ENCODE assay signal across 8 cellular contexts in genomic region chr12:49621651-49622500, GRCh38. TPM values are rescaled to one million over a fixed set of nuclear protein-coding genes. Genes with fewer than 3 reads are reported as not detected.
A peak's percentile ranks its signal among the peaks of the same experiment; 100 is the strongest.
DNase-seq lines count a peak whose midpoint lies in the region; ATAC-seq and TF ChIP-seq lines count a peak whose summit lies in the region.

No MANE protein-coding gene starts in this region.

- H3K9ac ChIP-seq in BLaER1 treated with 17β-estradiol and CSF1 and Interleukin-3, amounts not matched to agents 10 nM and 100 nM: peak overlapping the region; percentile 38 to 78 (median 73); a peak in 21 of 22 replicates
- H3K9ac ChIP-seq in mucosa of rectum (ENCODE audit: low read depth in 1 of 2, low read length in 2 of 2): peak overlapping the region; percentile 66 to 73

- peak overlapping the region in 9 of 11 experiments; percentile 31 to 75 (median 67); a peak in 13 of 22 replicates for H3K27ac ChIP-seq in BLaER1 treated with 17β-estradiol and CSF1 and Interleukin-3, amounts not matched to agents 10 nM and 100 nM
- no peak overlapping the region for H3K27ac ChIP-seq in brain microvascular endothelial cell
- peak overlapping the region; percentile 75 to 79 for H3K27ac ChIP-seq in mucosa of rectum (ENCODE audit: low read depth in 2 of 2, low read length in 2 of 2)

- H4K20me1 ChIP-seq in BLaER1 treated with 17β-estradiol and CSF1 and Interleukin-3, amounts not matched to agents 10 nM and 100 nM: no peaks in the 10 kb centered on the region

- DNase-seq in brain microvascular endothelial cell: no peak
- DNase-seq in GM10248 (ENCODE audit: extremely low spot score): no peak
- no peak for DNase-seq in HT-29 (ENCODE audit: low spot score)
- no peak for DNase-seq in DMS153 (lab: John Stamatoyannopoulos, UW)

- H3K36me3 ChIP-seq in BLaER1 treated with 17β-estradiol and CSF1 and Interleukin-3, amounts not matched to agents 10 nM and 100 nM: no peaks in the 10 kb centered on the region
- H3K36me3 ChIP-seq in brain microvascular endothelial cell (replicated peaks) (no peaks in the 10 kb centered on the region), mucosa of rectum (ENCODE audit: control insufficient read depth in 2 of 2, insufficient read depth in 2 of 2, low read length in 2 of 2) (no peaks in the 10 kb centered on the region)

- H3K27me3 ChIP-seq in BLaER1 treated with 17β-estradiol and CSF1 and Interleukin-3, amounts not matched to agents 10 nM and 100 nM: peaks cover 0 to 9% (median 0%) of the 10 kb centered on the region in 11 experiments; a peak in 5 of 22 replicates
- H3K27me3 ChIP-seq in brain microvascular endothelial cell (replicated peaks) (no peaks in the 10 kb centered on the region), mucosa of rectum (ENCODE audit: control insufficient read depth in 2 of 2, insufficient read depth in 2 of 2, low read length in 2 of 2) (peaks cover 0 to 2% of the 10 kb centered on the region in 2 donors)

- no peaks in the 10 kb centered on the region for H3K9me3 ChIP-seq in BLaER1 treated with 17β-estradiol and CSF1 and Interleukin-3, amounts not matched to agents 10 nM and 100 nM (replicated peaks in 1 of 11)
- H3K9me3 ChIP-seq in mucosa of rectum (ENCODE audit: control insufficient read depth in 2 of 2, low read length in 2 of 2): no peaks in the 10 kb centered on the region

- TF ChIP-seq CTCF in brain microvascular endothelial cell (IDR thresholded peaks at IDR 0.05; ENCODE audit: low read depth, low read length, missing control alignments) (no peak), GM10248 (IDR thresholded peaks at IDR 0.05; ENCODE audit: control extremely low read depth, extremely low read depth, low read depth, missing control alignments) (no peak)

- in situ Hi-C loops in brain microvascular endothelial cell (cut with HindIII; ENCODE audit: low pct_ligation_motif_present, low sequenced_read_pairs): no loop called here

- peak overlapping the region; percentile 47 to 70 (median 63) for H3K4me3 ChIP-seq in BLaER1 treated with 17β-estradiol and CSF1 and Interleukin-3, amounts not matched to agents 10 nM and 100 nM
- H3K4me3 ChIP-seq in brain microvascular endothelial cell (ENCODE audit: low read depth, low read length) (peak overlapping the region; percentile 58), mucosa of rectum (ENCODE audit: low read length in 2 of 2) (peak overlapping the region; percentile 66 to 89)

- CTCF ChIA-PET in GM10248 (lab: Yijun Ruan, JAX): interaction anchor here (1.0 to 10.8 kb wide), 9 partner anchors 17 to 274 kb away, joined by 3 to 163 read pairs (median 7); partner anchors contain the start of gene FAM186B

- POLR2A ChIA-PET in GM10248 (lab: Yijun Ruan, JAX): interaction anchor here (0.7 to 0.9 kb wide), 2 partner anchors 41 to 356 kb away, joined by 3 read pairs; no protein-coding TSS in a partner anchor

- peak overlapping the region; percentile 88 to 100 (median 99) for H3K4me2 ChIP-seq in BLaER1 treated with 17β-estradiol and CSF1 and Interleukin-3, amounts not matched to agents 10 nM and 100 nM

- peaks cover 16 to 59% (median 44%) of the 10 kb centered on the region in 10 experiments for H3K4me1 ChIP-seq in BLaER1 treated with 17β-estradiol and CSF1 and Interleukin-3, amounts not matched to agents 10 nM and 100 nM
- H3K4me1 ChIP-seq in mucosa of rectum (ENCODE audit: control insufficient read depth in 2 of 2, insufficient read depth in 2 of 2, low read length in 2 of 2): peaks cover 7 to 11% of the 10 kb centered on the region in 2 donors

- ATAC-seq in HG02970 (IDR thresholded peaks at IDR 0.05; ENCODE audit: low FRiP score, unreplicated experiment) (peak; percentile 7), HG03460 (IDR thresholded peaks at IDR 0.05; ENCODE audit: unreplicated experiment) (no peak)

RNA-seq across cellular contexts. Expression of gene PRPF40B, which starts 1.5 kb away (rescaled TPM):
- total RNA-seq in HT-29 (2014; rRNA removed; shearing (Covaris generic)): 6.4 and 12.3 TPM in 2 replicates

RNA-seq across cellular contexts. Expression of gene FAM186B, which starts 16.4 kb away (rescaled TPM):
- total RNA-seq in HT-29 (2014; rRNA removed; shearing (Covaris generic)): 0.03 and 0.23 TPM in 2 replicates

RNA-seq across cellular contexts. Expression of gene MCRS1, which starts 53.9 kb away (rescaled TPM):
- total RNA-seq in HT-29 (2014; rRNA removed; shearing (Covaris generic)): 124 and 130 TPM in 2 replicates
